Comparison of ENCODE assay signal across 1 cellular context in the genomic region with DNA sequence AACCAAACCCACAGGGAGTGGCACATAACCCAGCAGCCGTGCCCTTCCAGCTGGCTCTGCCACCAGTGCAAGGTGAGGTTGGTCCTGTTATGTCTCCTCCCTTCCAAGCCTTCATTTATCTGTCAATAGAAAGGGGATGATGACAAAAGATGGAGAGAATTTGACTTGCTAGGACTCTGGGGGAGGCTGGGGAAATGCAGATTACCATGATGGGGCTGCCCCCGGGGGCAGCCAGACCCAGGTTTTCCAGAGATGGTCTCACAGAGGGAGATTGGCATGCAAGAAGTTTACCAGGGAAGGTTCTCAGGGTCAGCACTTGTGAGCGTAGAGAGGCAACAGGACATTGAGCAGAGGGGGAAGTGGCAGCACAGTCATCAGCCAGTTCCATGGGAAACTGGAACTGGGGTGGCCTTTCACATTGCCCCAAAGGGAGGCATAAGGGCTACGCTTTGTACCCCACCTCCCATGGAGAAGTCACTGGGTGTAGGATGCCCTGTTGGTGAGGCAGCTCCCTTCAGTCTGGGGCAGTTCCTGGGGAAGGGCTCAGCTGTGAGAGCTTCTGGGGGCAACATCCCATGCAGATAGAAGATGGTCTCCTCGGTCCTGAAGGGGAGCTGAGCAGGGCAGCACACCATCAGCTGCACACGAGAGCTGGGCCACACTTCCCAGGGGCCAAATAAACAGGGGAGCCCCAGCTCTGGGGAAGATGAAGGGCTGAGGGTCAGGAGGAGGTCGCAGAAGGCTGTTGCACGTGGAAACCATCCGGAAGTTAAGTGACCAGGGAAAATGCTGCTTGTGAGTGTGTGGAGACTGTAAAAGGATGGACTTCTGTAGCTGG.
TF ChIP-seq lines count a peak whose summit lies in the region.

No MANE protein-coding gene starts in this region.

TF ChIP-seq in HepG2, 621 proteins besides CTCF, POLR2A, EP300 and RAD21:
- TF ChIP-seq, protein P1, sequence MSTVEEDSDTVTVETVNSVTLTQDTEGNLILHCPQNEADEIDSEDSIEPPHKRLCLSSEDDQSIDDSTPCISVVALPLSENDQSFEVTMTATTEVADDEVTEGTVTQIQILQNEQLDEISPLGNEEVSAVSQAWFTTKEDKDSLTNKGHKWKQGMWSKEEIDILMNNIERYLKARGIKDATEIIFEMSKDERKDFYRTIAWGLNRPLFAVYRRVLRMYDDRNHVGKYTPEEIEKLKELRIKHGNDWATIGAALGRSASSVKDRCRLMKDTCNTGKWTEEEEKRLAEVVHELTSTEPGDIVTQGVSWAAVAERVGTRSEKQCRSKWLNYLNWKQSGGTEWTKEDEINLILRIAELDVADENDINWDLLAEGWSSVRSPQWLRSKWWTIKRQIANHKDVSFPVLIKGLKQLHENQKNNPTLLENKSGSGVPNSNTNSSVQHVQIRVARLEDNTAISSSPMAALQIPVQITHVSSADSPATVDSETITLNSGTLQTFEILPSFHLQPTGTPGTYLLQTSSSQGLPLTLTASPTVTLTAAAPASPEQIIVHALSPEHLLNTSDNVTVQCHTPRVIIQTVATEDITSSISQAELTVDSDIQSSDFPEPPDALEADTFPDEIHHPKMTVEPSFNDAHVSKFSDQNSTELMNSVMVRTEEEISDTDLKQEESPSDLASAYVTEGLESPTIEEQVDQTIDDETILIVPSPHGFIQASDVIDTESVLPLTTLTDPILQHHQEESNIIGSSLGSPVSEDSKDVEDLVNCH (CRISPR knock-in tag; IDR thresholded peaks at IDR 0.05), result no peak
- no peak for TF ChIP-seq SMYD3 (CRISPR knock-in tag; IDR thresholded peaks at IDR 0.05)
